18 cellular contexts compared by ENCODE assay signal in the genomic region with DNA sequence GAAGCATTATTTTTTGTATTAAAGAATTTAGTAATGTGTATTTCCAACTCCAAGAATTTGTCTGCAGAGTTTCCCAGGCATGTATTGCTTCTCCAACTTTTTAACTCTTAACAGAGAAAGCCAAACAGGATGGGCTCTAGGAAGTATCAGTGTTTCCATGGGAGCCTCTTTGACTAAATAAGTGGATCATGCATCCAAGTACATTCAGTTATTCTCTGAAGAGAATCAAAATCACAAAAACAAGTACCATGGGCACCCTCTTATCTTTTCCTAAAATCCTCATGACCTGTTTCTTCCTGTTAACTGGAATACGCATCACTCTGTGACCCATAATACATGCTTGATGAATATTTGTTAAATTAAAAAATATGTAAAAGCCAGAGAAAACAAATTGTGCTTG.
DNase-seq lines count a peak whose midpoint lies in the region; ATAC-seq and TF ChIP-seq lines count a peak whose summit lies in the region.
"Had no signal": no experiment of that assay in that cellular context is flagged by ENCODE, and none has a peak within 500 bp of the region (broad histone marks: within the 10 kb centered on the region; RNA-seq: fewer than 3 reads in every experiment).

No MANE protein-coding gene starts in this region.

- H3K36me3 ChIP-seq in gastroesophageal sphincter (no peaks in the 10 kb centered on the region), suprapubic skin (no peaks in the 10 kb centered on the region), breast epithelium (no peaks in the 10 kb centered on the region)

- TF ChIP-seq CTCF in gastroesophageal sphincter (IDR thresholded peaks at IDR 0.05): no peak
- no peak for TF ChIP-seq CTCF in suprapubic skin (IDR thresholded peaks at IDR 0.05)
- TF ChIP-seq CTCF in breast epithelium (IDR thresholded peaks at IDR 0.05): no peak
- no peak for TF ChIP-seq CTCF in type B pancreatic cell (conservative IDR thresholded peaks at IDR 0.05)

- H3K27ac Mint-ChIP-seq in type B pancreatic cell: no peak overlapping the region
- H3K27ac Mint-ChIP-seq: CD4-positive, alpha-beta memory T cell had no signal

- H3K4me1 Mint-ChIP-seq in type B pancreatic cell (ENCODE audit: unreplicated experiment): peaks cover 6% of the 10 kb centered on the region

- no peaks in the 10 kb centered on the region for H3K36me3 Mint-ChIP-seq in type B pancreatic cell
- H3K36me3 Mint-ChIP-seq: CD4-positive, alpha-beta memory T cell had no signal

- H3K27me3 Mint-ChIP-seq in type B pancreatic cell: peaks cover 6% of the 10 kb centered on the region

- H3K27ac ChIP-seq in gastroesophageal sphincter (no peak overlapping the region), suprapubic skin (peak overlapping the region; percentile 15), breast epithelium (no peak overlapping the region)
- H3K27ac ChIP-seq: A549, GM23248 had no signal

- H3K27me3 ChIP-seq in gastroesophageal sphincter (peaks cover 20% of the 10 kb centered on the region), suprapubic skin (no peaks in the 10 kb centered on the region), breast epithelium (no peaks in the 10 kb centered on the region)

- no peak overlapping the region for H3K4me3 ChIP-seq in gastroesophageal sphincter
- H3K4me3 ChIP-seq in suprapubic skin: no peak overlapping the region
- H3K4me3 ChIP-seq in breast epithelium: no peak overlapping the region
- H3K4me3 ChIP-seq: A549, GM23248 had no signal

- TF ChIP-seq POLR2A in gastroesophageal sphincter (IDR thresholded peaks at IDR 0.05) (no peak), suprapubic skin (IDR thresholded peaks at IDR 0.05) (no peak), breast epithelium (IDR thresholded peaks at IDR 0.05) (no peak)

- peaks cover 0 to 6% (median 0%) of the 10 kb centered on the region in 3 donors for H3K4me1 ChIP-seq in gastroesophageal sphincter
- H3K4me1 ChIP-seq in suprapubic skin: peaks cover 10% of the 10 kb centered on the region
- no peaks in the 10 kb centered on the region for H3K4me1 ChIP-seq in breast epithelium
- H3K4me1 ChIP-seq: A549 had no signal

- no peak for TF ChIP-seq EP300 in gastroesophageal sphincter (IDR thresholded peaks at IDR 0.05)
- TF ChIP-seq EP300 in suprapubic skin (IDR thresholded peaks at IDR 0.05): no peak

- no peak overlapping the region for H3K4me3 Mint-ChIP-seq in type B pancreatic cell
- H3K4me3 Mint-ChIP-seq: CD4-positive, alpha-beta memory T cell had no signal

- ATAC-seq in Right ventricle myocardium superior (ENCODE audit: poor library complexity) (peak; percentile 71), gastroesophageal sphincter (peak; percentile 52)
- ATAC-seq: A549 had no signal

- no peak for DNase-seq in Right ventricle myocardium superior
- no peak for DNase-seq in cardiac septum (ENCODE audit: low spot score)
- DNase-seq in suprapubic skin (ENCODE audit: low spot score in 2 of 2): no peak
- no peak for DNase-seq in breast epithelium (ENCODE audit: low spot score in 2 of 2)
- DNase-seq in type B pancreatic cell (ENCODE audit: extremely low spot score, unreplicated experiment): no peak
- DNase-seq: 8988T; C1 segment of cervical spinal cord; Calu3; CD4-positive, alpha-beta memory T cell; COR-L47; DMS53; DMS79 treated with DMSO at 0.1 percent for 48 hours; GF-D8; GM23248; H7; HCEC 1CT had no signal

- WGBS in gastroesophageal sphincter (ENCODE audit: low coverage in 1 of 2), 2 donors: 62 to 67% methylated on average over 1 of the region's 1 CpG
- 49% methylated on average over 1 of the region's 1 CpG for WGBS in suprapubic skin

- intact Hi-C loops in Right ventricle myocardium superior (cut with DNase I): no loop called here
- intact Hi-C loops in cardiac septum (cut with DNase I): no loop called here
- intact Hi-C loops in breast epithelium (cut with DNase I; ENCODE audit: low total_unique reads): no loop called here

- no peaks in the 10 kb centered on the region for H3K9me3 Mint-ChIP-seq in type B pancreatic cell

- H3K9me3 ChIP-seq in gastroesophageal sphincter (peaks cover 0 to 10% (median 0%) of the 10 kb centered on the region in 3 donors), suprapubic skin (no peaks in the 10 kb centered on the region), breast epithelium (no peaks in the 10 kb centered on the region)
- H3K9me3 ChIP-seq: A549 had no signal
